Comparison of ENCODE assay signal across 27 cellular contexts in genomic region chr12:3542156-3542555, GRCh38. TPM values are rescaled to one million over a fixed set of nuclear protein-coding genes. Genes with fewer than 3 reads are reported as not detected.
"Had no signal": no experiment of that assay in that cellular context is flagged by ENCODE, and none has a peak within 500 bp of the region (broad histone marks: within the 10 kb centered on the region; RNA-seq: fewer than 3 reads in every experiment).

No MANE protein-coding gene starts in this region.

- H3K9me3 ChIP-seq: gastroesophageal sphincter, heart left ventricle, left lung, lower lobe of right lung, mucosa of descending colon had no signal

- H3K4me2 ChIP-seq: hepatocyte had no signal

- H3K27ac ChIP-seq: coronary artery, dorsolateral prefrontal cortex, epithelial cell of prostate, foreskin keratinocyte, gastroesophageal sphincter, heart left ventricle, hepatocyte, left lung, lower lobe of right lung had no signal

- H3K36me3 ChIP-seq: gastroesophageal sphincter, heart left ventricle, left lung, lower lobe of right lung had no signal

- DNase-seq: dermis blood vessel endothelial cell; dorsolateral prefrontal cortex; effector CD8-positive, alpha-beta T cell; effector memory CD8-positive, alpha-beta T cell; erythroblast; foreskin keratinocyte; heart left ventricle; hypothalamus; immature natural killer cell; left cardiac atrium; left lung; left ventricle myocardium superior; lower lobe of right lung; mucosa of descending colon had no signal

- H2AFZ ChIP-seq: hepatocyte had no signal

- H3K4me1 ChIP-seq: foreskin keratinocyte, gastroesophageal sphincter, left lung, lower lobe of right lung had no signal

- H3K4me3 ChIP-seq: coronary artery, dorsolateral prefrontal cortex, gastroesophageal sphincter, heart left ventricle, hepatocyte, left lung, lower lobe of right lung, mucosa of descending colon had no signal

RNA-seq across cellular contexts. Expression of gene PRMT8, which starts 51.2 kb away (rescaled TPM):
- total RNA-seq: dermis blood vessel endothelial cell, esophagus mucosa, fibroblast of lung, fibroblast of villous mesenchyme, foreskin keratinocyte, heart left ventricle, hepatocyte, kidney epithelial cell, left ventricle myocardium superior, lower leg skin, lung microvascular endothelial cell, mesenteric fat pad, mesothelial cell of epicardium, myocyte had no signal
- polyA plus RNA-seq: fibroblast of lung, foreskin keratinocyte, heart left ventricle, hepatocyte, immature natural killer cell had no signal
